9 cellular contexts compared by ENCODE assay signal in the genomic region with DNA sequence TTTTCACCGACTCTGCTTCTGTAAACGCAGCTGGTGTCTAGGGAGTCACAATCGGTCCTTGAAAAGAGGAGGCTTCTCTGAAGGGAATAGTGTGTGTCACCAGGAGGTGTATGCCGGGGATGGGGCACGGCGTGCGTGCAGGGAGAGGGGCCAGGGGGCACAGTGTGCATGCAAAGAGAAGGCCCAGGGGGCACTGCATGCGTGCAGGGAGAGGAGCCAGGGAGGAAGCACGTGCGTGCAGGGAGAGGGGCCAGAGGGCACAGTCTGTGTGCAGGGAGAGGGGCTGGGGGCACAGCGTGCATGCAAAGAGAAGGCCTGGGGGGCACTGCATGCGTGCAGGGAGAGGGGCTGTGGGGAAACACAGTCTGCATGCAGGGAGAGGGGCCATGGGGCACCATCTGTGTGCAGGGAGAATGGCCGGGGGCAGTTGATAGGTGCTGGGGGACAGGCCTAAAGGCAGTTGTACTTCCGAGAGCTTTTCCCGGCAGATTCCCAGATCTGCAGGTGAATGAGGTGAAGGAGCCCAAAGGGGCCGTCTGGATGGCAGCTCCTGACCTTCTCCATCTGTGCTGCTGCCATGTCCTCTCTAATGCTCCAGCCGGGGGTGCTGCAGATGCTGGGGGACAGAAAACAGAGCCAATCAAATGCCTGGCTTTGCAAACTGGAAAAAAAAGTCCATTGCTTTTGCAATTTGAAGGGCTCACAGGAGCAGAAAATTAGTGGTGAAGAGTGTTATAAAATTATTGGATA. TPM values are rescaled to one million over a fixed set of nuclear protein-coding genes. Genes with fewer than 3 reads are reported as not detected.
DNase-seq lines count a peak whose midpoint lies in the region; ATAC-seq, FAIRE-seq and TF ChIP-seq lines count a peak whose summit lies in the region.
"Had no signal": no experiment of that assay in that cellular context is flagged by ENCODE, and none has a peak within 500 bp of the region (broad histone marks: within the 10 kb centered on the region; RNA-seq: fewer than 3 reads in every experiment).

No MANE protein-coding gene starts in this region.

- H3K4me1 Mint-ChIP-seq in CD4-positive, alpha-beta T cell (ENCODE audit: low read depth): peaks cover 46% of the 10 kb centered on the region

- peaks cover 54% of the 10 kb centered on the region for H4K20me1 ChIP-seq in HepG2 (ENCODE audit: insufficient read depth, low read length)

- H2AFZ ChIP-seq in HepG2 (ENCODE audit: low read length): no peak overlapping the region

- no TSS peak for BruUV-seq in HepG2 (replicated peaks; lab: Mats Ljungman, UMichigan)

- H3K4me3 ChIP-seq in RWPE2 (ENCODE audit: severe bottlenecking): no peak overlapping the region
- no peak overlapping the region for H3K4me3 ChIP-seq in HepG2 (replicated peaks in 1 of 3; ENCODE audit: insufficient read depth in 1 of 3, low read depth in 2 of 3, low read length in 3 of 3)

- WGBS in HepG2 (ENCODE audit: low lambda C conversion rate): 91% methylated on average over 16 of the region's 17 CpGs

- in situ Hi-C loops in HepG2 (cut with HindIII; ENCODE audit: extremely low pct_ligation_motif_present, low pct_unique_long_range_greater_than_20kb): no loop called here

- DNase-seq in CD4-positive, alpha-beta T cell: no peak
- DNase-seq in RWPE2 (ENCODE audit: low spot score) (peak; percentile 28), HepG2 (ENCODE audit: low spot score) (no peak), germinal center (ENCODE audit: low spot score) (no peak), mucosa of gallbladder (ENCODE audit: low spot score) (no peak)
- DNase-seq: dermis blood vessel endothelial cell had no signal

- H3K4me1 ChIP-seq in RWPE2 (ENCODE audit: insufficient read depth, poor library complexity, severe bottlenecking) (peaks cover 15% of the 10 kb centered on the region), HepG2 (ENCODE audit: insufficient read depth, low read length) (peaks cover 71% of the 10 kb centered on the region)

- H3K27ac ChIP-seq in CD4-positive, alpha-beta T cell (ENCODE audit: low read depth, low read length): no peak overlapping the region
- H3K27ac ChIP-seq in RWPE2 (ENCODE audit: poor library complexity, severe bottlenecking): no peak overlapping the region
- H3K27ac ChIP-seq in HepG2 (ENCODE audit: extremely low read length, insufficient read depth, low read length): no peak overlapping the region

- no peak for FAIRE-seq in HepG2 (lab: Jason Lieb, UNC)

- POLR2A ChIA-PET in CD4-positive, alpha-beta T cell (lab: Charles Lee): interaction anchor here (0.9 to 1.2 kb wide), 2 partner anchors 27 to 138 kb away, joined by 3 to 4 read pairs; a partner anchor contains a TSS
- POLR2A ChIA-PET in HepG2 (lab: Yijun Ruan, JAX): interaction anchor here (1.3 kb wide), 1 partner anchor 31 kb away, joined by 4 read pairs; no protein-coding TSS in a partner anchor

- intact Hi-C loops in CD4-positive, alpha-beta T cell (cut with DNase I, micrococcal nuclease): no loop called here
- intact Hi-C loops in HepG2 (cut with micrococcal nuclease; ENCODE audit: unreplicated experiment): no loop called here

- no peaks in the 10 kb centered on the region for H3K36me3 ChIP-seq in RWPE2 (ENCODE audit: low read depth)
- H3K36me3 ChIP-seq in HepG2 (replicated peaks in 1 of 2; ENCODE audit: control insufficient read depth in 1 of 2, insufficient read depth in 2 of 2, low read length in 2 of 2): peaks cover 10 to 19% of the 10 kb centered on the region in 2 experiments; a peak in 4 of 5 replicates

- H3K4me3 Mint-ChIP-seq in CD4-positive, alpha-beta T cell: peak overlapping the region; percentile 36

- ATAC-seq in CD4-positive, alpha-beta T cell (ENCODE audit: poor library complexity): peak; percentile 14
- peak; percentile 40 for ATAC-seq in GM19438 (IDR thresholded peaks at IDR 0.05; ENCODE audit: low read depth, unreplicated experiment)
- no peak for ATAC-seq in RWPE2 (ENCODE audit: low read depth)
- ATAC-seq in HepG2: no peak
- ATAC-seq in GM19455 (IDR thresholded peaks at IDR 0.05; ENCODE audit: unreplicated experiment): no peak
- ATAC-seq in HG02870 (IDR thresholded peaks at IDR 0.05; ENCODE audit: unreplicated experiment): no peak

- H3K9me3 ChIP-seq in CD4-positive, alpha-beta T cell (ENCODE audit: control insufficient read depth, low read length): no peaks in the 10 kb centered on the region
- H3K9me3 ChIP-seq in RWPE2 (ENCODE audit: severe bottlenecking) (no peaks in the 10 kb centered on the region), HepG2 (ENCODE audit: low read length) (no peaks in the 10 kb centered on the region)

- no peaks in the 10 kb centered on the region for H3K27me3 Mint-ChIP-seq in CD4-positive, alpha-beta T cell

- H3K4me2 ChIP-seq in HepG2 (ENCODE audit: low read depth, low read length): no peak overlapping the region

- peak overlapping the region; percentile 62 for H3K27ac Mint-ChIP-seq in CD4-positive, alpha-beta T cell

- H3K27me3 ChIP-seq in CD4-positive, alpha-beta T cell (ENCODE audit: control insufficient read depth, insufficient read depth, low read length): no peaks in the 10 kb centered on the region
- H3K27me3 ChIP-seq in RWPE2 (ENCODE audit: insufficient read depth, poor library complexity, severe bottlenecking) (no peaks in the 10 kb centered on the region), HepG2 (ENCODE audit: control insufficient read depth in 1 of 2, insufficient read depth in 2 of 2, low read length in 2 of 2) (no peaks in the 10 kb centered on the region)

- no peak for TF ChIP-seq RAD21 in HepG2 (CRISPR knock-in tag; IDR thresholded peaks at IDR 0.05)

- H3K36me3 Mint-ChIP-seq in CD4-positive, alpha-beta T cell (ENCODE audit: low read depth): no peaks in the 10 kb centered on the region

- H3K79me2 ChIP-seq in HepG2 (ENCODE audit: insufficient read depth, low read length): peaks cover 92% of the 10 kb centered on the region

- no peaks in the 10 kb centered on the region for H3K9me3 Mint-ChIP-seq in CD4-positive, alpha-beta T cell

- H3K9ac ChIP-seq in HepG2 (ENCODE audit: insufficient read depth, low read depth, low read length): no peak overlapping the region

- CTCF ChIA-PET in CD4-positive, alpha-beta T cell (lab: Charles Lee): interaction anchor here (1.2 kb wide), 1 partner anchor 85 kb away, joined by 3 read pairs; no protein-coding TSS in a partner anchor
- CTCF ChIA-PET in HepG2 (lab: Yijun Ruan, JAX; ENCODE audit: low intra/inter-chr PET ratio, low total read pairs): no interaction called here

- no peak for TF ChIP-seq POLR2A in HepG2 (IDR thresholded peaks at IDR 0.05; ENCODE audit: insufficient read depth in 1 of 2, low read depth in 2 of 2, low read length in 2 of 2)

- TF ChIP-seq EP300 in HepG2 (IDR thresholded peaks at IDR 0.05; ENCODE audit: low read depth in 2 of 2, low read length in 2 of 2): no peak
- no peak for TF ChIP-seq EP300 in HepG2 (CRISPR knock-in tag; IDR thresholded peaks at IDR 0.05; ENCODE audit: borderline replicate concordance)

- TF ChIP-seq CTCF in CD4-positive, alpha-beta T cell (IDR thresholded peaks at IDR 0.05): no peak
- TF ChIP-seq CTCF in RWPE2 (IDR thresholded peaks at IDR 0.05; ENCODE audit: poor library complexity, severe bottlenecking): no peak
- no peak for TF ChIP-seq CTCF in HepG2 (CRISPR knock-in tag; IDR thresholded peaks at IDR 0.05)

TF ChIP-seq in HepG2, 621 proteins besides CTCF, POLR2A, EP300 and RAD21 (continues in another document):
- TF ChIP-seq, protein P1, sequence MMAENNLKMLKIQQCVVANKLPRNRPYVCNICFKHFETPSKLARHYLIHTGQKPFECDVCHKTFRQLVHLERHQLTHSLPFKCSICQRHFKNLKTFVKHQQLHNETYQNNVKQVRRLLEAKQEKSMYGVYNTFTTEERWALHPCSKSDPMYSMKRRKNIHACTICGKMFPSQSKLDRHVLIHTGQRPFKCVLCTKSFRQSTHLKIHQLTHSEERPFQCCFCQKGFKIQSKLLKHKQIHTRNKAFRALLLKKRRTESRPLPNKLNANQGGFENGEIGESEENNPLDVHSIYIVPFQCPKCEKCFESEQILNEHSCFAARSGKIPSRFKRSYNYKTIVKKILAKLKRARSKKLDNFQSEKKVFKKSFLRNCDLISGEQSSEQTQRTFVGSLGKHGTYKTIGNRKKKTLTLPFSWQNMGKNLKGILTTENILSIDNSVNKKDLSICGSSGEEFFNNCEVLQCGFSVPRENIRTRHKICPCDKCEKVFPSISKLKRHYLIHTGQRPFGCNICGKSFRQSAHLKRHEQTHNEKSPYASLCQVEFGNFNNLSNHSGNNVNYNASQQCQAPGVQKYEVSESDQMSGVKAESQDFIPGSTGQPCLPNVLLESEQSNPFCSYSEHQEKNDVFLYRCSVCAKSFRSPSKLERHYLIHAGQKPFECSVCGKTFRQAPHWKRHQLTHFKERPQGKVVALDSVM (CRISPR knock-in tag; IDR thresholded peaks at IDR 0.05): no peak

RNA-seq across cellular contexts. Expression of a gene that starts 36.4 kb away (rescaled TPM):
- total RNA-seq in CD4-positive, alpha-beta T cell: 10 to 100 TPM; 56.7 to 66.8 TPM
- 18.4 and 18.9 TPM in 2 replicates for total RNA-seq in HepG2 (2016; rRNA removed; fragmentation: Illumina TruSeq; extraction: Trizol)
- 5.5 and 6.6 TPM in 2 replicates for total RNA-seq in HepG2 (2016; cell fraction: cytosol; rRNA removed; fragmentation: Illumina TruSeq; extraction: Trizol; ENCODE audit: low read depth)
- total RNA-seq in HepG2 (2016; cell fraction: insoluble cytoplasmic fraction; rRNA removed; fragmentation: Illumina TruSeq; extraction: Trizol): 13.9 and 19.4 TPM in 2 replicates
- total RNA-seq in HepG2 (2016; cell fraction: membrane; rRNA removed; fragmentation: Illumina TruSeq; extraction: Trizol): 12.7 and 14.7 TPM in 2 replicates
- 44.6 and 51.9 TPM in 2 replicates for total RNA-seq in HepG2 (2016; cell fraction: nucleus; rRNA removed; fragmentation: Illumina TruSeq; extraction: Trizol)
- 20.1 and 24.0 TPM in 2 replicates for polyA plus RNA-seq in HepG2 (2011; rRNA removed)
- 13.1 and 13.2 TPM in 2 replicates for polyA plus RNA-seq in HepG2 (2011; cell fraction: cytosol; rRNA removed)
- polyA plus RNA-seq in HepG2 (2011; cell fraction: nucleus; rRNA removed): 168 and 195 TPM in 2 replicates
- polyA plus RNA-seq in HepG2 (2012): 36.8 and 55.4 TPM in 2 replicates
- polyA plus RNA-seq in HepG2 (2016; cell fraction: cytosol; fragmentation: Illumina TruSeq; extraction: Trizol; ENCODE audit: low read depth): 1.3 and 1.5 TPM in 2 replicates
- 12.9 TPM in 2 replicates for polyA plus RNA-seq in HepG2 (2016; cell fraction: insoluble cytoplasmic fraction; fragmentation: Illumina TruSeq; extraction: Trizol; ENCODE audit: low read depth)
- polyA plus RNA-seq in HepG2 (2016; cell fraction: membrane; fragmentation: Illumina TruSeq; extraction: Trizol; ENCODE audit: low read depth): 3.0 and 3.7 TPM in 2 replicates
- polyA plus RNA-seq in HepG2 (2016; cell fraction: nucleus; fragmentation: Illumina TruSeq; extraction: Trizol; ENCODE audit: insufficient read depth, low read depth): 72.0 and 87.4 TPM in 2 replicates
- 14.4 and 71.9 TPM in 2 replicates for polyA minus RNA-seq in HepG2 (2011; rRNA and poly(A)+ RNA removed; ENCODE audit: low replicate concordance)
- polyA minus RNA-seq in HepG2 (2011; cell fraction: cytosol; rRNA and poly(A)+ RNA removed): 42.1 and 46.7 TPM in 2 replicates
- polyA minus RNA-seq in HepG2 (2011; cell fraction: nucleus; rRNA and poly(A)+ RNA removed): 107 and 137 TPM in 2 replicates
- 191 TPM for total RNA-seq in mucosa of gallbladder

Comparison
In these comparisons a context has a peak if more than half of its experiments do, and no peak if none do; other contexts are left out.
1. ATAC-seq: peak in CD4-positive, alpha-beta T cell (single experiment) and GM19438 (single experiment); none in RWPE2 (single experiment), HepG2 (single experiment), GM19455 (single experiment) and HG02870 (single experiment).